Comparison of ENCODE assay signal across 1 cellular context in genomic region chr17:1414001-1414574, GRCh38.
TF ChIP-seq lines count a peak whose summit lies in the region.

No MANE protein-coding gene starts in this region.

TF ChIP-seq in HepG2, 621 proteins besides CTCF, POLR2A, EP300 and RAD21:
- TF ChIP-seq NFIC (IDR thresholded peaks at IDR 0.05; ENCODE audit: low read length) (no peak), ZNF609 (CRISPR knock-in tag; IDR thresholded peaks at IDR 0.05; ENCODE audit: borderline replicate concordance) (no peak), KLF12 (CRISPR knock-in tag; IDR thresholded peaks at IDR 0.05; ENCODE audit: borderline replicate concordance) (no peak), ZNF318 (CRISPR knock-in tag; IDR thresholded peaks at IDR 0.05) (no peak), CSRNP1 (CRISPR knock-in tag; IDR thresholded peaks at IDR 0.05) (no peak), ZKSCAN8 (CRISPR knock-in tag; IDR thresholded peaks at IDR 0.05; ENCODE audit: borderline replicate concordance) (no peak)
